10 cellular contexts compared by ENCODE assay signal in the genomic region with DNA sequence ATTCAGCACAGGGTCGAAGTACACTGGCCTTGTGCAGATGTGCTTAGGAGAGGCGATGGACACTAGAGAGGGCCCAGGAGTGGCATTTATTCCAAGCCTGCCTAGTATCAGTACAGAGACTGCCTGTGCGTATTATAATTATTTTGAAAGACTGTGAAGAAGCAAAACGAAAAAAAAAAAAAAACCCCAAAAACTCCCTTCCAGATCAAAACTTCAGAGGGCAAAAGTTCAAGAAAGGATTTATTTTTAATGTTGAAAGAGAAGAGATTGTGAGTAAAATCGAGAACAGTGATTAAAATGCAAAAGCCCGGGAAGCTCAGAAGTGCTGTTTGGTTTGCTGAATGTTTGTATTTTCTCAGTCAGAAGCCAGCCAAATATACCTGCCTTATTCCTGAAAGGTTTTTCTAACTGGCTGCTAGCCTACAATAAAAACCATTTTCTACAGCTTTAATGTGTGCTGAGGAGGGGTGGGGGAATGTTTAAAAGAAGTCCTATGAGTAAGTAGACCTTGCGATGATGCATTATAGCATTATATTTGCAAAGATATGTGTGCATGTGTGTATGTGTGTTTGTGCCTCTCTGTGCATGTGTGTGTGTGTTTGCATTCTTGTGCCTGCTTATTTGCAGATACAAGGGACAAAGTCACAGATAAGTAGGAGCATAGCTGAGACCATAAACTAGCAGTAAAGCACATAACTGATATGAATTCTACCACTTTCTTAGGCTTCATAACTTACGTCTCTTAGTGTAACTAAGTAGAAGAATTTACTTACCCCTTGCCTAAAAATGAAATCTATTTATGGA. TPM values are rescaled to one million over a fixed set of nuclear protein-coding genes. Genes with fewer than 3 reads are reported as not detected.
A peak's percentile ranks its signal among the peaks of the same experiment; 100 is the strongest.
DNase-seq lines count a peak whose midpoint lies in the region; ATAC-seq and TF ChIP-seq lines count a peak whose summit lies in the region.
"Had no signal": no experiment of that assay in that cellular context is flagged by ENCODE, and none has a peak within 500 bp of the region (broad histone marks: within the 10 kb centered on the region; RNA-seq: fewer than 3 reads in every experiment).

No MANE protein-coding gene starts in this region.

- H2BK120ac ChIP-seq in neuronal stem cell (ENCODE audit: low read depth, low read length) = no peak overlapping the region

- TF ChIP-seq EP300 in sigmoid colon (IDR thresholded peaks at IDR 0.05) = no peak

- H2AFZ ChIP-seq in PC-3 (ENCODE audit: low read length) (no peak overlapping the region), neuronal stem cell (ENCODE audit: low read length) (no peak overlapping the region)

- H3K18ac ChIP-seq in neuronal stem cell (ENCODE audit: low read length) = no peak overlapping the region

- H4K91ac ChIP-seq in neuronal stem cell (ENCODE audit: low read depth, low read length, poor library complexity) = no peak overlapping the region

- H3K27ac ChIP-seq in PC-3 (ENCODE audit: low read length) = no peak overlapping the region
- no peak overlapping the region for H3K27ac ChIP-seq in sigmoid colon
- no peak overlapping the region for H3K27ac ChIP-seq in neuronal stem cell (replicated peaks; ENCODE audit: low read length)

- H3K4ac ChIP-seq in neuronal stem cell (ENCODE audit: low read length) = no peak overlapping the region

- no peak overlapping the region for H3K23ac ChIP-seq in neuronal stem cell (ENCODE audit: low read depth, low read length, poor library complexity)

- H3K4me2 ChIP-seq in PC-3 (ENCODE audit: low read length) = no peak overlapping the region
- no peak overlapping the region for H3K4me2 ChIP-seq in neuronal stem cell (ENCODE audit: insufficient read depth, low read length, poor library complexity, severe bottlenecking)

- POLR2A ChIA-PET in PC-3 (lab: Charles Lee; ENCODE audit: unreplicated experiment) = no interaction called here

- no peak overlapping the region for H2BK5ac ChIP-seq in neuronal stem cell (ENCODE audit: low read length)

- no peaks in the 10 kb centered on the region for H3K79me2 ChIP-seq in PC-3 (ENCODE audit: low read length)

- peaks cover 7% of the 10 kb centered on the region for H3K9me3 Mint-ChIP-seq in natural killer cell treated with Interleukin-12 subunit alpha and Interleukin-12 subunit beta and Interleukin-15 and Interleukin-18, amount 100 ng/mL, for 72 hours
- peaks cover 0 to 3% of the 10 kb centered on the region in 2 donors for H3K9me3 Mint-ChIP-seq in natural killer cell

- no peak overlapping the region for H3K9ac ChIP-seq in PC-3 (ENCODE audit: low read length)
- no peak overlapping the region for H3K9ac ChIP-seq in neuronal stem cell (ENCODE audit: low read depth, low read length, poor library complexity)

- DNase-seq in natural killer cell treated with Interleukin-12 subunit alpha and Interleukin-12 subunit beta and Interleukin-15 and Interleukin-18, amount 100 ng/mL, for 72 hours (ENCODE audit: low spot score) = no peak
- DNase-seq in natural killer cell (no peak), PC-3 (no peak), sigmoid colon (no peak), NCI-H2227 treated with DMSO at 0.1 percent for 48 hours (lab: John Stamatoyannopoulos, UW) (no peak), neuronal stem cell (ENCODE audit: low spot score) (no peak)
- DNase-seq in stimulated activated CD4-positive, alpha-beta T cell treated with anti-CD3 and anti-CD28 coated beads, Interleukin-15, amount 100 ng/mL, for 24 hours = no peak
- DNase-seq: naive thymus-derived CD4-positive, alpha-beta T cell had no signal

- no peaks in the 10 kb centered on the region for H4K20me1 ChIP-seq in PC-3 (ENCODE audit: low read length)

- BruUV-seq in PC-3 (replicated peaks; lab: Mats Ljungman, UMichigan) = no TSS peak

- H3K9me2 ChIP-seq in PC-3 (replicated peaks; ENCODE audit: low read length) = no peaks in the 10 kb centered on the region

- no peak overlapping the region for H2BK12ac ChIP-seq in neuronal stem cell (ENCODE audit: low read length)

- intact Hi-C loops in natural killer cell (cut with micrococcal nuclease) (no loop called here), PC-3 (cut with micrococcal nuclease) (no loop called here), sigmoid colon (cut with DNase I) (no loop called here)

- no peak overlapping the region for H4K8ac ChIP-seq in neuronal stem cell (ENCODE audit: low read depth, low read length)

- TF ChIP-seq CTCF in natural killer cell (IDR thresholded peaks at IDR 0.05) (no peak), PC-3 (conservative IDR thresholded peaks at IDR 0.05; ENCODE audit: low read depth, low read length) (no peak), sigmoid colon (IDR thresholded peaks at IDR 0.05) (no peak)

- no peaks in the 10 kb centered on the region for H3F3A ChIP-seq in PC-3 (ENCODE audit: low read length, unreplicated experiment)

- H3K4me3 ChIP-seq in PC-3 (ENCODE audit: low read length) = no peak overlapping the region
- H3K4me3 ChIP-seq in sigmoid colon = no peak overlapping the region
- no peak overlapping the region for H3K4me3 ChIP-seq in neuronal stem cell (ENCODE audit: low read length in 2 of 2)

- H3K9me3 ChIP-seq in PC-3 (ENCODE audit: low read length) = no peaks in the 10 kb centered on the region
- H3K9me3 ChIP-seq in sigmoid colon = peaks cover 0 to 4% (median under 1%) of the 10 kb centered on the region in 4 donors
- no peaks in the 10 kb centered on the region for H3K9me3 ChIP-seq in neuronal stem cell (replicated peaks in 1 of 2; ENCODE audit: control insufficient read depth in 2 of 2, insufficient read depth in 1 of 2, low read depth in 1 of 2, low read length in 2 of 2)

- H3K36me3 Mint-ChIP-seq in natural killer cell treated with Interleukin-12 subunit alpha and Interleukin-12 subunit beta and Interleukin-15 and Interleukin-18, amount 100 ng/mL, for 72 hours = peaks cover 22% of the 10 kb centered on the region
- H3K36me3 Mint-ChIP-seq in natural killer cell = peaks cover 10% of the 10 kb centered on the region

- H3K4me1 Mint-ChIP-seq in natural killer cell treated with Interleukin-12 subunit alpha and Interleukin-12 subunit beta and Interleukin-15 and Interleukin-18, amount 100 ng/mL, for 72 hours (ENCODE audit: low read depth in 2 of 2) = peaks cover 29 to 45% of the 10 kb centered on the region in 2 donors
- H3K4me1 Mint-ChIP-seq in natural killer cell = peaks cover 13 to 18% of the 10 kb centered on the region in 2 donors

- no peaks in the 10 kb centered on the region for H3K79me1 ChIP-seq in neuronal stem cell (ENCODE audit: low read depth, low read length)

- no peaks in the 10 kb centered on the region for H3K36me3 ChIP-seq in PC-3 (ENCODE audit: low read depth, low read length)
- no peaks in the 10 kb centered on the region for H3K36me3 ChIP-seq in sigmoid colon
- H3K36me3 ChIP-seq in neuronal stem cell (replicated peaks in 1 of 2; ENCODE audit: control insufficient read depth in 2 of 2, insufficient read depth in 2 of 2, low read length in 2 of 2) = no peaks in the 10 kb centered on the region

- no peaks in the 10 kb centered on the region for H3K27me3 Mint-ChIP-seq in natural killer cell treated with Interleukin-12 subunit alpha and Interleukin-12 subunit beta and Interleukin-15 and Interleukin-18, amount 100 ng/mL, for 72 hours
- H3K27me3 Mint-ChIP-seq in natural killer cell (ENCODE audit: low read depth in 2 of 2) = peaks cover 0 to 22% of the 10 kb centered on the region in 2 donors

- no peak overlapping the region for H2AK5ac ChIP-seq in neuronal stem cell (ENCODE audit: low read depth, low read length)

- no peak overlapping the region for H3K14ac ChIP-seq in neuronal stem cell (ENCODE audit: low read length)

- WGBS in sigmoid colon, 2 donors = 22 to 43% methylated on average over 8 of the region's 8 CpGs
- WGBS in neuronal stem cell (ENCODE audit: extremely low coverage in 2 of 2, insufficient read length in 2 of 2, insufficient replicate concordance in 1 of 2), 2 donors = no CpG with 5 or more reads among the region's 8 CpGs

- TF ChIP-seq POLR2A in sigmoid colon (IDR thresholded peaks at IDR 0.05) = no peak

- peak overlapping the region; percentile 18 to 33 for H3K27ac Mint-ChIP-seq in natural killer cell treated with Interleukin-12 subunit alpha and Interleukin-12 subunit beta and Interleukin-15 and Interleukin-18, amount 100 ng/mL, for 72 hours
- no peak overlapping the region for H3K27ac Mint-ChIP-seq in natural killer cell

- no peak overlapping the region for H2BK15ac ChIP-seq in neuronal stem cell (ENCODE audit: low read length)

- peak; percentile 47 to 61 for ATAC-seq in natural killer cell treated with Interleukin-12 subunit alpha and Interleukin-12 subunit beta and Interleukin-15 and Interleukin-18, amount 100 ng/mL, for 72 hours
- ATAC-seq in natural killer cell (no peak), HG02678 (IDR thresholded peaks at IDR 0.05; ENCODE audit: unreplicated experiment) (peak; percentile 49), PC-3 (peak; percentile 51)
- ATAC-seq: naive thymus-derived CD4-positive, alpha-beta T cell had no signal

- H3K27me3 ChIP-seq in PC-3 (ENCODE audit: low read length) (no peaks in the 10 kb centered on the region), sigmoid colon (no peaks in the 10 kb centered on the region), neuronal stem cell (ENCODE audit: control insufficient read depth in 3 of 3, insufficient read depth in 3 of 3, low read depth in 1 of 3, low read length in 3 of 3) (peaks cover 0 to 29% (median 0%) of the 10 kb centered on the region in 3 experiments)

- H3K4me1 ChIP-seq in PC-3 (ENCODE audit: insufficient read depth, low read length) (no peaks in the 10 kb centered on the region), sigmoid colon (no peaks in the 10 kb centered on the region), neuronal stem cell (ENCODE audit: control insufficient read depth in 2 of 2, insufficient read depth in 1 of 2, low read depth in 1 of 2, low read length in 2 of 2) (no peaks in the 10 kb centered on the region)

- CTCF ChIA-PET in PC-3 (lab: Charles Lee) = interaction anchor here (0.7 kb wide), 1 partner anchor 19 kb away, joined by 3 read pairs; no protein-coding TSS in a partner anchor

- peak overlapping the region; percentile 48 for H3K4me3 Mint-ChIP-seq in natural killer cell treated with Interleukin-12 subunit alpha and Interleukin-12 subunit beta and Interleukin-15 and Interleukin-18, amount 100 ng/mL, for 72 hours
- H3K4me3 Mint-ChIP-seq in natural killer cell = no peak overlapping the region

RNA-seq across cellular contexts. Expression of gene LZTFL1, which starts 19.3 kb away (rescaled TPM):
- 1 to 10 TPM; 6.7 to 7.1 TPM for total RNA-seq in natural killer cell treated with Interleukin-12 subunit alpha and Interleukin-12 subunit beta and Interleukin-15 and Interleukin-18, amount 100 ng/mL, for 72 hours
- total RNA-seq in natural killer cell (10 to 100 TPM; 16.4 to 19.8 (median 17.2) TPM), PC-3 (2014; rRNA removed) (8.3 and 14.2 TPM in 2 replicates), sigmoid colon (10 to 100 TPM; 16.6 to 31.0 (median 17.8) TPM)
- polyA plus RNA-seq in sigmoid colon = 10 to 100 TPM in 1 of 3 donors, 1 to 10 TPM in 2; 7.9 to 12.0 (median 8.1) TPM
- 32.7 TPM for polyA plus RNA-seq in neuronal stem cell (2013, experiment 1 of 2)
- polyA plus RNA-seq in neuronal stem cell (2013, experiment 2 of 2) = 34.2 TPM

RNA-seq across cellular contexts. Expression of gene CCR9, which starts 25.1 kb away (rescaled TPM):
- not detected for total RNA-seq in natural killer cell treated with Interleukin-12 subunit alpha and Interleukin-12 subunit beta and Interleukin-15 and Interleukin-18, amount 100 ng/mL, for 72 hours
- total RNA-seq in natural killer cell (under 1 TPM in 1 of 3 donors, not detected in 2; 0.27 TPM), PC-3 (2014; rRNA removed) (not detected in 2 replicates), sigmoid colon (not detected)
- polyA plus RNA-seq in sigmoid colon = under 1 TPM in 1 of 3 donors, not detected in 2; 0.55 TPM
- polyA plus RNA-seq in neuronal stem cell (2013, experiment 1 of 2) = not detected
- polyA plus RNA-seq in neuronal stem cell (2013, experiment 2 of 2) = not detected
- total RNA-seq: fibroblast of villous mesenchyme had no signal

Comparison
In these comparisons a context has a peak if more than half of its experiments do, and no peak if none do; other contexts are left out.
1. ATAC-seq: peak in natural killer cell treated with Interleukin-12 subunit alpha and Interleukin-12 subunit beta and Interleukin-15 and Interleukin-18, amount 100 ng/mL, for 72 hours (2 of 2), HG02678 (single experiment) and PC-3 (single experiment); none in natural killer cell (0 of 3).
2. H3K27ac Mint-ChIP-seq: peak in natural killer cell treated with Interleukin-12 subunit alpha and Interleukin-12 subunit beta and Interleukin-15 and Interleukin-18, amount 100 ng/mL, for 72 hours (2 of 2); none in natural killer cell (0 of 2).